8 cellular contexts compared by ENCODE assay signal in genomic region chr3:142027713-142028112, GRCh38.
A peak's percentile ranks its signal among the peaks of the same experiment; 100 is the strongest.
DNase-seq lines count a peak whose midpoint lies in the region; ATAC-seq, FAIRE-seq and TF ChIP-seq lines count a peak whose summit lies in the region.

No MANE protein-coding gene starts in this region.

- CTCF ChIA-PET in activated CD4-positive, alpha-beta T cell treated with anti-CD3 and anti-CD28 coated beads, Interleukin-2, amount 10 ng/mL, durations not matched to agents 7 days and 5 days (lab: Charles Lee) = interaction anchor here (1.1 kb wide), 1 partner anchor 10 kb away, joined by 3 read pairs; no protein-coding TSS in a partner anchor

- H3K4me1 Mint-ChIP-seq in activated CD4-positive, alpha-beta T cell treated with anti-CD3 and anti-CD28 coated beads, Interleukin-2, amount 10 ng/mL, durations not matched to agents 7 days and 5 days = peaks cover 16% of the 10 kb centered on the region
- peaks cover 24% of the 10 kb centered on the region for H3K4me1 Mint-ChIP-seq in progenitor cell of endocrine pancreas (ENCODE audit: low read depth)

- peak overlapping the region; percentile 92 to 98 for H3K4me3 ChIP-seq in DND-41 (ENCODE audit: low read depth in 1 of 2, low read length in 2 of 2)
- H3K4me3 ChIP-seq in gastroesophageal sphincter = peak overlapping the region; percentile 49 to 88
- H3K4me3 ChIP-seq in WERI-Rb-1 (ENCODE audit: low read depth, low read length) = no peak overlapping the region

- H3K4me1 ChIP-seq in DND-41 (ENCODE audit: insufficient read depth, low read length) = peaks cover 68% of the 10 kb centered on the region
- H3K4me1 ChIP-seq in gastroesophageal sphincter = peaks cover 2 to 37% (median 6%) of the 10 kb centered on the region in 3 donors

- peak overlapping the region; percentile 76 for H3K27ac Mint-ChIP-seq in activated CD4-positive, alpha-beta T cell treated with anti-CD3 and anti-CD28 coated beads, Interleukin-2, amount 10 ng/mL, durations not matched to agents 7 days and 5 days
- H3K27ac Mint-ChIP-seq in progenitor cell of endocrine pancreas = peak overlapping the region; percentile 91

- H3K36me3 ChIP-seq in DND-41 (ENCODE audit: insufficient read depth, low read length) (peaks cover 21% of the 10 kb centered on the region), gastroesophageal sphincter (no peaks in the 10 kb centered on the region), WERI-Rb-1 (no peaks in the 10 kb centered on the region; the same call in 1 of the 2 replicates)

- peak; percentile 86 for ATAC-seq in DND-41 (ENCODE audit: insufficient read depth, low read depth)
- peak; percentile 60 for ATAC-seq in GM21423 (IDR thresholded peaks at IDR 0.05; ENCODE audit: unreplicated experiment)
- ATAC-seq in gastroesophageal sphincter = no peak

- H3K27ac ChIP-seq in DND-41 (ENCODE audit: low read length) = peak overlapping the region; percentile 94
- H3K27ac ChIP-seq in gastroesophageal sphincter = peak overlapping the region in 3 of 4 donors; percentile 2 to 66 (median 35)
- no peak overlapping the region for H3K27ac ChIP-seq in WERI-Rb-1

- no peaks in the 10 kb centered on the region for H3K27me3 Mint-ChIP-seq in activated CD4-positive, alpha-beta T cell treated with anti-CD3 and anti-CD28 coated beads, Interleukin-2, amount 10 ng/mL, durations not matched to agents 7 days and 5 days
- no peaks in the 10 kb centered on the region for H3K27me3 Mint-ChIP-seq in progenitor cell of endocrine pancreas

- DNase-seq in DND-41 (peak; percentile 59), LHCN-M2 (ENCODE audit: low read depth) (peak; percentile 76), progenitor cell of endocrine pancreas (ENCODE audit: low spot score, unreplicated experiment) (no peak), WERI-Rb-1 (no peak), D721Med (ENCODE audit: insufficient read length, low spot score) (no peak)
- DNase-seq in activated CD4-positive, alpha-beta T cell treated with anti-CD3 and anti-CD28 coated beads, Interleukin-2, amount 10 ng/mL, durations not matched to agents 7 days and 5 days = peak; percentile 37

- FAIRE-seq in D721Med (lab: Jason Lieb, UNC) = no peak

- no peak for TF ChIP-seq POLR2A in gastroesophageal sphincter (IDR thresholded peaks at IDR 0.05)

- WGBS in gastroesophageal sphincter (ENCODE audit: low coverage in 1 of 2), 2 donors = 0 to 13% methylated on average over 2 of the region's 2 CpGs

- no peak overlapping the region; the same call in 1 of the 2 replicates for H2AFZ ChIP-seq in DND-41 (ENCODE audit: low read depth, low read length)

- peak overlapping the region; percentile 78 for H3K9ac ChIP-seq in DND-41 (ENCODE audit: low read depth, low read length)

- no peaks in the 10 kb centered on the region for H3K27me3 ChIP-seq in DND-41 (ENCODE audit: insufficient read depth, low read length, poor library complexity)
- no peaks in the 10 kb centered on the region for H3K27me3 ChIP-seq in gastroesophageal sphincter
- H3K27me3 ChIP-seq in WERI-Rb-1 (ENCODE audit: insufficient read depth, low read depth, severe bottlenecking) = no peaks in the 10 kb centered on the region

- peak overlapping the region; percentile 89 for H3K4me3 Mint-ChIP-seq in activated CD4-positive, alpha-beta T cell treated with anti-CD3 and anti-CD28 coated beads, Interleukin-2, amount 10 ng/mL, durations not matched to agents 7 days and 5 days
- H3K4me3 Mint-ChIP-seq in progenitor cell of endocrine pancreas (ENCODE audit: low read depth) = peak overlapping the region; percentile 88

- H3K4me2 ChIP-seq in DND-41 (ENCODE audit: insufficient read depth, low read length) = peak overlapping the region; percentile 70

- TF ChIP-seq EP300 in gastroesophageal sphincter (IDR thresholded peaks at IDR 0.05) = no peak

- H3K9me3 Mint-ChIP-seq in activated CD4-positive, alpha-beta T cell treated with anti-CD3 and anti-CD28 coated beads, Interleukin-2, amount 10 ng/mL, durations not matched to agents 7 days and 5 days = no peaks in the 10 kb centered on the region
- H3K9me3 Mint-ChIP-seq in progenitor cell of endocrine pancreas (ENCODE audit: low read depth) = no peaks in the 10 kb centered on the region

- H4K20me1 ChIP-seq in DND-41 (ENCODE audit: insufficient read depth, low read length) = no peaks in the 10 kb centered on the region

- POLR2A ChIA-PET in activated CD4-positive, alpha-beta T cell treated with anti-CD3 and anti-CD28 coated beads, Interleukin-2, amount 10 ng/mL, durations not matched to agents 7 days and 5 days (lab: Charles Lee) = no interaction called here

- no peaks in the 10 kb centered on the region for H3K36me3 Mint-ChIP-seq in activated CD4-positive, alpha-beta T cell treated with anti-CD3 and anti-CD28 coated beads, Interleukin-2, amount 10 ng/mL, durations not matched to agents 7 days and 5 days (ENCODE audit: low read depth)
- H3K36me3 Mint-ChIP-seq in progenitor cell of endocrine pancreas (ENCODE audit: insufficient read depth) = peaks cover 15% of the 10 kb centered on the region

- H3K79me2 ChIP-seq in DND-41 (ENCODE audit: insufficient read depth, low read length) = peaks cover 85% of the 10 kb centered on the region

- H3K9me3 ChIP-seq in DND-41 (ENCODE audit: insufficient read depth, low read length, severe bottlenecking) (no peaks in the 10 kb centered on the region), gastroesophageal sphincter (no peaks in the 10 kb centered on the region), WERI-Rb-1 (ENCODE audit: severe bottlenecking) (no peaks in the 10 kb centered on the region)

- no peak for TF ChIP-seq CTCF in DND-41 (IDR thresholded peaks at IDR 0.05; ENCODE audit: borderline replicate concordance, extremely low read depth, low read length, poor library complexity, severe bottlenecking)
- no peak for TF ChIP-seq CTCF in gastroesophageal sphincter (IDR thresholded peaks at IDR 0.05)
- no peak for TF ChIP-seq CTCF in progenitor cell of endocrine pancreas (IDR thresholded peaks at IDR 0.05; ENCODE audit: unreplicated experiment)
- TF ChIP-seq CTCF in WERI-Rb-1 (IDR thresholded peaks at IDR 0.05; ENCODE audit: low read depth, low read length) = no peak
- TF ChIP-seq CTCF in D721Med (IDR thresholded peaks at IDR 0.05; ENCODE audit: insufficient read depth, missing control alignments) = no peak

Comparison
In these comparisons a context has a peak if more than half of its experiments do, and no peak if none do; other contexts are left out.
1. DNase-seq: peak in DND-41 (single experiment), LHCN-M2 (single experiment) and activated CD4-positive, alpha-beta T cell treated with anti-CD3 and anti-CD28 coated beads, Interleukin-2, amount 10 ng/mL, durations not matched to agents 7 days and 5 days (single experiment); none in progenitor cell of endocrine pancreas (single experiment), WERI-Rb-1 (single experiment) and D721Med (single experiment).